ENCODE assay signal across 3 cellular contexts in the genomic region with DNA sequence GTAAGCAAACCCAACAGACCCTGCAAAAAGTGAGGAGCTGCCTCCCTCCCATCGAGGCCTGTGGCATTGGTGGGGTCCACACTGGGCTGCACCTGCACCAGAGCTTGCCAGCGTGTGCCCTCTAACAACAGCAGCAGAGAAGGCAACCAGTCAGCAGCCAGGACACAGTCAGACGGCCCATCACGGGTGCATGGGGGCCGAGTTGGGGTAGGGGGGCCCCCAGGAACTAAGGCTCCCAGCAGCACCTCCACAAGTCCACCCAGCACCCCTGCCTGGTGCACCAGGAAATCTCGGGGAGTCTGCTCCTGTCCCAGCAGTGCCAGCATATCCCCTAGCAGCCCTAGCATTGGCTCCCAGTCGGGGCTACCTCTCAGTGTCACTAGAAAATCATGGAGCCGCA. TPM values are rescaled to one million over a fixed set of nuclear protein-coding genes. Genes with fewer than 3 reads are reported as not detected.
"Had no signal": no experiment of that assay in that cellular context is flagged by ENCODE, and none has a peak within 500 bp of the region (broad histone marks: within the 10 kb centered on the region; RNA-seq: fewer than 3 reads in every experiment).

No MANE protein-coding gene starts in this region.

RNA-seq across cellular contexts. Expression of a gene that starts 0.8 kb away (rescaled TPM):
- total RNA-seq: HFFc6 had no signal

RNA-seq across cellular contexts. Expression of a gene that starts 23.9 kb away (rescaled TPM):
- total RNA-seq: GM23248, HFFc6 had no signal
- polyA plus RNA-seq: GM23248 had no signal

RNA-seq across cellular contexts. Expression of a gene that starts 30.9 kb away (rescaled TPM):
- total RNA-seq: GM23248, H4 had no signal
